In genomic region chr11:2703487-2704141, GRCh38 we compare ENCODE assay signal across 15 cellular contexts. TPM values are rescaled to one million over a fixed set of nuclear protein-coding genes. Genes with fewer than 3 reads are reported as not detected.
A peak's percentile ranks its signal among the peaks of the same experiment; 100 is the strongest.
DNase-seq lines count a peak whose midpoint lies in the region; ATAC-seq and TF ChIP-seq lines count a peak whose summit lies in the region.
"Had no signal": no experiment of that assay in that cellular context is flagged by ENCODE, and none has a peak within 500 bp of the region (broad histone marks: within the 10 kb centered on the region; RNA-seq: fewer than 3 reads in every experiment).

No MANE protein-coding gene starts in this region.

- no peaks in the 10 kb centered on the region for H3K9me3 Mint-ChIP-seq in neural crest cell
- H3K9me3 Mint-ChIP-seq in stimulated activated memory B cell treated with anti-CD40 and anti-IgM and Interleukin-4, amounts not matched to agents 10 μg/mL and 1 μg/mL and 100 μg/mL, for 72 hours = no peaks in the 10 kb centered on the region

- H3K4me1 Mint-ChIP-seq in neural crest cell = peaks cover 32% of the 10 kb centered on the region
- H3K4me1 Mint-ChIP-seq in stimulated activated memory B cell treated with anti-CD40 and anti-IgM and Interleukin-4, amounts not matched to agents 10 μg/mL and 1 μg/mL and 100 μg/mL, for 72 hours = peaks cover 30% of the 10 kb centered on the region

- H3K27me3 Mint-ChIP-seq in neural crest cell (ENCODE audit: low read depth) = peaks cover 8% of the 10 kb centered on the region
- no peaks in the 10 kb centered on the region for H3K27me3 Mint-ChIP-seq in stimulated activated memory B cell treated with anti-CD40 and anti-IgM and Interleukin-4, amounts not matched to agents 10 μg/mL and 1 μg/mL and 100 μg/mL, for 72 hours

- peak; percentile 78 for DNase-seq in D341Med (ENCODE audit: low spot score)
- peak; percentile 15 for DNase-seq in NCI-H2227 treated with DMSO at 0.1 percent for 48 hours (lab: John Stamatoyannopoulos, UW)
- peak; percentile 34 for DNase-seq in choroid plexus epithelial cell (ENCODE audit: low read depth)
- no peak for DNase-seq in neural crest cell (ENCODE audit: low read depth, low spot score)
- no peak for DNase-seq in NCI-H748 (lab: John Stamatoyannopoulos, UW; ENCODE audit: unreplicated experiment)
- no peak for DNase-seq in HK-2 (ENCODE audit: unreplicated experiment)
- no peak for DNase-seq in activated CD4-positive, alpha-beta T cell treated with anti-CD3 and anti-CD28 coated beads for 4 hours
- DNase-seq: activated naive CD4-positive, alpha-beta T cell; foreskin keratinocyte; NCI-H226; T-helper 1 cell; testis had no signal

- H3K27ac Mint-ChIP-seq in neural crest cell (ENCODE audit: unreplicated experiment) = no peak overlapping the region
- H3K27ac Mint-ChIP-seq in stimulated activated memory B cell treated with anti-CD40 and anti-IgM and Interleukin-4, amounts not matched to agents 10 μg/mL and 1 μg/mL and 100 μg/mL, for 72 hours = no peak overlapping the region

- TF ChIP-seq CTCF in choroid plexus epithelial cell (conservative IDR thresholded peaks at IDR 0.05; ENCODE audit: low read depth, low read length) (no peak), neural crest cell (conservative IDR thresholded peaks at IDR 0.05) (no peak)

- no peak overlapping the region for H3K4me3 ChIP-seq in choroid plexus epithelial cell (ENCODE audit: low read depth, low read length)
- H3K4me3 ChIP-seq: mucosa of descending colon, testis had no signal

- peak overlapping the region; percentile 54 for H3K4me3 Mint-ChIP-seq in neural crest cell
- no peak overlapping the region for H3K4me3 Mint-ChIP-seq in stimulated activated memory B cell treated with anti-CD40 and anti-IgM and Interleukin-4, amounts not matched to agents 10 μg/mL and 1 μg/mL and 100 μg/mL, for 72 hours

- no peaks in the 10 kb centered on the region for H3K36me3 Mint-ChIP-seq in neural crest cell (ENCODE audit: low read depth)
- H3K36me3 Mint-ChIP-seq in stimulated activated memory B cell treated with anti-CD40 and anti-IgM and Interleukin-4, amounts not matched to agents 10 μg/mL and 1 μg/mL and 100 μg/mL, for 72 hours = peaks cover 32% of the 10 kb centered on the region

- ATAC-seq in stimulated activated memory B cell treated with anti-CD40 and anti-IgM and Interleukin-4, amounts not matched to agents 10 μg/mL and 1 μg/mL and 100 μg/mL, for 72 hours = no peak
- ATAC-seq: activated CD4-positive, CD25-positive, alpha-beta regulatory T cell treated with anti-CD3 and anti-CD28 coated beads, Interleukin-2, amount 50 U/mL, for 24 hours; foreskin keratinocyte; mucosa of descending colon had no signal

RNA-seq across cellular contexts. Expression of gene KCNQ1OT1, which starts 3.8 kb away (rescaled TPM):
- total RNA-seq in neural crest cell = 2.3 TPM in 2 replicates

Comparison
In these comparisons a context has a peak if more than half of its experiments do, and no peak if none do; other contexts are left out.
1. DNase-seq: peak in D341Med (single experiment), NCI-H2227 treated with DMSO at 0.1 percent for 48 hours (single experiment) and choroid plexus epithelial cell (single experiment); none in neural crest cell (single experiment), NCI-H748 (single experiment), HK-2 (single experiment) and activated CD4-positive, alpha-beta T cell treated with anti-CD3 and anti-CD28 coated beads for 4 hours (0 of 2).